16 cellular contexts compared by ENCODE assay signal in the genomic region with DNA sequence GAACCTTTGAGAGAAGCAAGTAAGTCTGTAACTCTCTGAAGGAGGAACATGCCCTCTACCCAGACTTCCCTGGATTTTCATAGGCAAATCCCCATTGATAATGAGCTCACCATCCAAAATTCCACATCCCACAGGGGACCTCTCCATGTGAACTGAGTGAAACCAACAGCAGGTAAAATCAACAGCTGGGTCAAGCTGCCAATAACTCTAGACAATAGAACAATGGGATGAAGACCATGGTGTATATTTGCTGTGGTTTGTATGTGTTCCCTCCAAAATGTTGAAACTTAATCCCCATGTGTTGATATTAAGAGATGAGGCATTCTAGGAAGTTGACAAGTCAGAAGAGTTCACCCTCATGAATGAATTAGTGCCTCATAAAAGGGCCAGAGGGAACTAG.
"Had no signal": no experiment of that assay in that cellular context is flagged by ENCODE, and none has a peak within 500 bp of the region (broad histone marks: within the 10 kb centered on the region; RNA-seq: fewer than 3 reads in every experiment).

No MANE protein-coding gene starts in this region.

- DNase-seq: dorsolateral prefrontal cortex; effector CD8-positive, alpha-beta T cell; gastrocnemius medialis; heart right ventricle; hypothalamus; kidney glomerular epithelial cell; mesendoderm; naive thymus-derived CD8-positive, alpha-beta T cell; posterior cingulate gyrus; sigmoid colon; stimulated activated CD4-positive, alpha-beta T cell treated with anti-CD3 and anti-CD28 coated beads, Interleukin-2, amount 100 ng/mL, for 24 hours; stimulated activated CD4-positive, alpha-beta T cell treated with anti-CD3 and anti-CD28 coated beads, Interleukin-4, amount 100 ng/mL, for 4 hours; stimulated activated naive B cell treated with anti-CD40 and anti-IgM and Interleukin-4, amounts not matched to agents 10 μg/mL and 1 μg/mL and 100 μg/mL, for 72 hours; stimulated activated naive CD8-positive, alpha-beta T cell treated with anti-CD3 and anti-CD28 coated beads, Interleukin-15, amount 100 ng/mL, for 72 hours; testis; upper lobe of right lung had no signal

- ATAC-seq: gastrocnemius medialis; naive thymus-derived CD8-positive, alpha-beta T cell; stimulated activated naive B cell treated with anti-CD40 and anti-IgM and Interleukin-4, amounts not matched to agents 10 μg/mL and 1 μg/mL and 100 μg/mL, for 72 hours; stimulated activated naive CD8-positive, alpha-beta T cell treated with anti-CD3 and anti-CD28 coated beads, Interleukin-15, amount 100 ng/mL, for 72 hours; upper lobe of right lung had no signal
